In the genomic region with DNA sequence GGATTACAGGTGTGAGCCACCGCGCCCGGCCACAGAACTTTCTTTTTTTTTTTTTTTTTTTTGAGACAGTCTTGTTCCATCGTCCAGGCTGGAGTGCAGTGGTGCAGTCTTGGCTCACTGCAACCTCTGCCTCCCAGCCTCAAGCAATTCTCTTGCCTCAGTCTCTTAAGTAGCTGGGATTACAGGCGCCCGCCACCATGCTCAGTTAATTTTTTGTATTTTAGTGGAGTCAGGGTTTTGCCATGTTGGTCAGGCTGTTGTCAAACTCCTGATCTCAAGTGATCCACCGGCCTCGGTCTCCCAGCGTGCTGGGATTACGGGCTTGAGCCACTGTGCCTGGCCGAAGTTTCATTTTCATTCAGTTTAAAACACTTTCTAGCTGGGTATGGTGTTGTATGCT, we compare ENCODE assay signal across 19 cellular contexts. TPM values are rescaled to one million over a fixed set of nuclear protein-coding genes. Genes with fewer than 3 reads are reported as not detected.
A peak's percentile ranks its signal among the peaks of the same experiment; 100 is the strongest.
DNase-seq lines count a peak whose midpoint lies in the region; ATAC-seq, FAIRE-seq and TF ChIP-seq lines count a peak whose summit lies in the region.
"Had no signal": no experiment of that assay in that cellular context is flagged by ENCODE, and none has a peak within 500 bp of the region (broad histone marks: within the 10 kb centered on the region; RNA-seq: fewer than 3 reads in every experiment).

No MANE protein-coding gene starts in this region.

- H3K4me3 Mint-ChIP-seq in activated naive CD8-positive, alpha-beta T cell treated with anti-CD3 and anti-CD28 coated beads, Interleukin-2, amount 10 ng/mL, durations not matched to agents 7 days and 5 days: no peak overlapping the region
- H3K4me3 Mint-ChIP-seq in activated naive CD8-positive, alpha-beta T cell treated with anti-CD3 and anti-CD28 coated beads for 36 hours: no peak overlapping the region
- H3K4me3 Mint-ChIP-seq in activated naive CD4-positive, alpha-beta T cell treated with anti-CD3 and anti-CD28 coated beads for 36 hours: no peak overlapping the region
- peak overlapping the region in 1 of 10 donors; percentile 2 for H3K4me3 Mint-ChIP-seq in naive thymus-derived CD4-positive, alpha-beta T cell
- H3K4me3 Mint-ChIP-seq: CD14-positive monocyte, H9 had no signal

- no peak overlapping the region for H2AK5ac ChIP-seq in neuronal stem cell (ENCODE audit: low read depth, low read length)

- H3K27ac Mint-ChIP-seq in activated naive CD8-positive, alpha-beta T cell treated with anti-CD3 and anti-CD28 coated beads, Interleukin-2, amount 10 ng/mL, durations not matched to agents 7 days and 5 days: no peak overlapping the region
- no peak overlapping the region for H3K27ac Mint-ChIP-seq in activated naive CD8-positive, alpha-beta T cell treated with anti-CD3 and anti-CD28 coated beads for 36 hours
- no peak overlapping the region for H3K27ac Mint-ChIP-seq in activated naive CD4-positive, alpha-beta T cell treated with anti-CD3 and anti-CD28 coated beads for 36 hours
- H3K27ac Mint-ChIP-seq in naive thymus-derived CD4-positive, alpha-beta T cell: no peak overlapping the region

- H3K18ac ChIP-seq in neuronal stem cell (ENCODE audit: low read length): no peak overlapping the region

- DNase-seq in activated naive CD8-positive, alpha-beta T cell treated with anti-CD3 and anti-CD28 coated beads, Interleukin-2, amount 10 ng/mL, durations not matched to agents 7 days and 5 days: peak; percentile 4
- no peak for DNase-seq in activated naive CD8-positive, alpha-beta T cell treated with anti-CD3 and anti-CD28 coated beads for 36 hours
- DNase-seq in kidney: peak; percentile 22
- DNase-seq in neuronal stem cell (ENCODE audit: low spot score): no peak
- peak; percentile 29 for DNase-seq in ureter (ENCODE audit: low spot score)
- DNase-seq in activated naive CD4-positive, alpha-beta T cell treated with anti-CD3 and anti-CD28 coated beads for 36 hours: no peak
- DNase-seq in naive thymus-derived CD4-positive, alpha-beta T cell: no peak
- no peak for DNase-seq in activated CD4-positive, alpha-beta T cell treated with anti-CD3 and anti-CD28 coated beads for 1 hour
- DNase-seq: 8988T; Calu3; CD4-positive, alpha-beta memory T cell; DMS79 treated with DMSO at 0.1 percent for 48 hours; GF-D8; H9 had no signal

- H3K36me3 ChIP-seq in kidney (ENCODE audit: control insufficient read depth in 1 of 2, insufficient read depth in 2 of 2, low read length in 2 of 2) (no peaks in the 10 kb centered on the region), neuronal stem cell (replicated peaks in 1 of 2; ENCODE audit: control insufficient read depth in 2 of 2, insufficient read depth in 2 of 2, low read length in 2 of 2) (peaks cover 0 to 14% of the 10 kb centered on the region in 2 donors)
- H3K36me3 ChIP-seq in naive thymus-derived CD4-positive, alpha-beta T cell (ENCODE audit: control insufficient read depth in 2 of 3, insufficient read depth in 3 of 3, low read length in 3 of 3): no peaks in the 10 kb centered on the region

- no peak overlapping the region for H3K4me2 ChIP-seq in neuronal stem cell (ENCODE audit: insufficient read depth, low read length, poor library complexity, severe bottlenecking)
- H3K4me2 ChIP-seq: BLaER1 had no signal

- peak overlapping the region; percentile 3 for H4K8ac ChIP-seq in neuronal stem cell (ENCODE audit: low read depth, low read length)

- H3K4me1 ChIP-seq in kidney (ENCODE audit: control insufficient read depth in 1 of 2, insufficient read depth in 1 of 2, low read depth in 1 of 2, low read length in 2 of 2) (no peaks in the 10 kb centered on the region), neuronal stem cell (ENCODE audit: control insufficient read depth in 2 of 2, insufficient read depth in 1 of 2, low read depth in 1 of 2, low read length in 2 of 2) (no peaks in the 10 kb centered on the region)
- H3K4me1 ChIP-seq in naive thymus-derived CD4-positive, alpha-beta T cell (ENCODE audit: control insufficient read depth in 2 of 2, insufficient read depth in 2 of 2, low read length in 2 of 2): no peaks in the 10 kb centered on the region

- CTCF ChIA-PET in activated naive CD4-positive, alpha-beta T cell treated with anti-CD3 and anti-CD28 coated beads for 36 hours (lab: Charles Lee): interaction anchor here (0.6 kb wide), 1 partner anchor 485 kb away, joined by 6 read pairs; no protein-coding TSS in a partner anchor
- CTCF ChIA-PET in naive thymus-derived CD4-positive, alpha-beta T cell (lab: Charles Lee): interaction anchor here (0.6 kb wide), 1 partner anchor 45 kb away, joined by 7 read pairs; no protein-coding TSS in a partner anchor

- no peak overlapping the region for H2BK120ac ChIP-seq in neuronal stem cell (ENCODE audit: low read depth, low read length)

- H3K4ac ChIP-seq in neuronal stem cell (ENCODE audit: low read length): no peak overlapping the region

- no peak overlapping the region for H3K9ac ChIP-seq in kidney (ENCODE audit: low read length in 2 of 2)
- H3K9ac ChIP-seq in neuronal stem cell (ENCODE audit: low read depth, low read length, poor library complexity): no peak overlapping the region
- H3K9ac ChIP-seq: BLaER1 had no signal

- no peaks in the 10 kb centered on the region for H3K27me3 Mint-ChIP-seq in activated naive CD8-positive, alpha-beta T cell treated with anti-CD3 and anti-CD28 coated beads, Interleukin-2, amount 10 ng/mL, durations not matched to agents 7 days and 5 days
- no peaks in the 10 kb centered on the region for H3K27me3 Mint-ChIP-seq in activated naive CD8-positive, alpha-beta T cell treated with anti-CD3 and anti-CD28 coated beads for 36 hours
- H3K27me3 Mint-ChIP-seq in activated naive CD4-positive, alpha-beta T cell treated with anti-CD3 and anti-CD28 coated beads for 36 hours (ENCODE audit: low read depth): no peaks in the 10 kb centered on the region
- no peaks in the 10 kb centered on the region for H3K27me3 Mint-ChIP-seq in naive thymus-derived CD4-positive, alpha-beta T cell
- H3K27me3 Mint-ChIP-seq: CD4-positive, alpha-beta memory T cell had no signal

- TF ChIP-seq CTCF in kidney (IDR thresholded peaks at IDR 0.05; ENCODE audit: borderline replicate concordance, extremely low read depth, insufficient read depth): no peak

- H2AFZ ChIP-seq in neuronal stem cell (ENCODE audit: low read length): no peak overlapping the region

- peaks cover 6% of the 10 kb centered on the region for H3K79me1 ChIP-seq in neuronal stem cell (ENCODE audit: low read depth, low read length)

- no peak overlapping the region for H2BK5ac ChIP-seq in neuronal stem cell (ENCODE audit: low read length)

- H2BK15ac ChIP-seq in neuronal stem cell (ENCODE audit: low read length): no peak overlapping the region

- peaks cover 4% of the 10 kb centered on the region for H3K4me1 Mint-ChIP-seq in activated naive CD8-positive, alpha-beta T cell treated with anti-CD3 and anti-CD28 coated beads, Interleukin-2, amount 10 ng/mL, durations not matched to agents 7 days and 5 days
- H3K4me1 Mint-ChIP-seq in activated naive CD8-positive, alpha-beta T cell treated with anti-CD3 and anti-CD28 coated beads for 36 hours: peaks cover 26% of the 10 kb centered on the region
- H3K4me1 Mint-ChIP-seq in activated naive CD4-positive, alpha-beta T cell treated with anti-CD3 and anti-CD28 coated beads for 36 hours (ENCODE audit: low read depth): peaks cover 41% of the 10 kb centered on the region
- peaks cover 12 to 56% (median 42%) of the 10 kb centered on the region in 7 donors for H3K4me1 Mint-ChIP-seq in naive thymus-derived CD4-positive, alpha-beta T cell

- no peaks in the 10 kb centered on the region for H3K9me3 ChIP-seq in kidney (ENCODE audit: control insufficient read depth in 1 of 2, low read length in 2 of 2)
- H3K9me3 ChIP-seq in neuronal stem cell (replicated peaks in 1 of 2; ENCODE audit: control insufficient read depth in 2 of 2, insufficient read depth in 1 of 2, low read depth in 1 of 2, low read length in 2 of 2): peaks cover 0 to 2% of the 10 kb centered on the region in 2 donors
- no peaks in the 10 kb centered on the region for H3K9me3 ChIP-seq in naive thymus-derived CD4-positive, alpha-beta T cell (ENCODE audit: control insufficient read depth in 2 of 3, low read length in 3 of 3)
- H3K9me3 ChIP-seq: BLaER1 had no signal

- no peaks in the 10 kb centered on the region for H3K9me3 Mint-ChIP-seq in activated naive CD8-positive, alpha-beta T cell treated with anti-CD3 and anti-CD28 coated beads, Interleukin-2, amount 10 ng/mL, durations not matched to agents 7 days and 5 days
- no peaks in the 10 kb centered on the region for H3K9me3 Mint-ChIP-seq in activated naive CD8-positive, alpha-beta T cell treated with anti-CD3 and anti-CD28 coated beads for 36 hours
- H3K9me3 Mint-ChIP-seq in activated naive CD4-positive, alpha-beta T cell treated with anti-CD3 and anti-CD28 coated beads for 36 hours: no peaks in the 10 kb centered on the region
- H3K9me3 Mint-ChIP-seq in naive thymus-derived CD4-positive, alpha-beta T cell: no peaks in the 10 kb centered on the region
- H3K9me3 Mint-ChIP-seq: CD4-positive, alpha-beta memory T cell; H9 had no signal

- H3K36me3 Mint-ChIP-seq in activated naive CD8-positive, alpha-beta T cell treated with anti-CD3 and anti-CD28 coated beads, Interleukin-2, amount 10 ng/mL, durations not matched to agents 7 days and 5 days: no peaks in the 10 kb centered on the region
- peaks cover 5% of the 10 kb centered on the region for H3K36me3 Mint-ChIP-seq in activated naive CD8-positive, alpha-beta T cell treated with anti-CD3 and anti-CD28 coated beads for 36 hours
- H3K36me3 Mint-ChIP-seq in activated naive CD4-positive, alpha-beta T cell treated with anti-CD3 and anti-CD28 coated beads for 36 hours (ENCODE audit: low read depth): no peaks in the 10 kb centered on the region
- H3K36me3 Mint-ChIP-seq in naive thymus-derived CD4-positive, alpha-beta T cell: peaks cover 0 to 7% (median 3%) of the 10 kb centered on the region in 5 donors
- H3K36me3 Mint-ChIP-seq: CD4-positive, alpha-beta memory T cell had no signal

- no peak overlapping the region for H4K91ac ChIP-seq in neuronal stem cell (ENCODE audit: low read depth, low read length, poor library complexity)

- H3K27me3 ChIP-seq in neuronal stem cell (ENCODE audit: control insufficient read depth in 3 of 3, insufficient read depth in 3 of 3, low read depth in 1 of 3, low read length in 3 of 3): no peaks in the 10 kb centered on the region
- H3K27me3 ChIP-seq in naive thymus-derived CD4-positive, alpha-beta T cell (ENCODE audit: control insufficient read depth in 2 of 2, insufficient read depth in 2 of 2, low read length in 2 of 2): no peaks in the 10 kb centered on the region
- H3K27me3 ChIP-seq: BLaER1 had no signal

- H3K27ac ChIP-seq in kidney (ENCODE audit: low read depth in 2 of 2, low read length in 2 of 2): no peak overlapping the region
- H3K27ac ChIP-seq in neuronal stem cell (replicated peaks; ENCODE audit: low read length): no peak overlapping the region
- no peak overlapping the region for H3K27ac ChIP-seq in naive thymus-derived CD4-positive, alpha-beta T cell (ENCODE audit: low read depth, low read length)
- H3K27ac ChIP-seq: BLaER1, HL-60 had no signal

- H3K4me3 ChIP-seq in kidney (ENCODE audit: low read length in 2 of 2): no peak overlapping the region
- H3K4me3 ChIP-seq in neuronal stem cell (ENCODE audit: low read length in 2 of 2): no peak overlapping the region
- H3K4me3 ChIP-seq in naive thymus-derived CD4-positive, alpha-beta T cell (ENCODE audit: low read length): no peak overlapping the region
- H3K4me3 ChIP-seq: BLaER1 had no signal

- no peak overlapping the region for H2BK12ac ChIP-seq in neuronal stem cell (ENCODE audit: low read length)

- FAIRE-seq in kidney (lab: Jason Lieb, UNC): no peak
- FAIRE-seq: GM19239, H1 had no signal

- ATAC-seq in activated naive CD8-positive, alpha-beta T cell treated with anti-CD3 and anti-CD28 coated beads, Interleukin-2, amount 10 ng/mL, durations not matched to agents 7 days and 5 days (ENCODE audit: low read depth): no peak
- no peak for ATAC-seq in naive thymus-derived CD4-positive, alpha-beta T cell

- intact Hi-C loops in kidney (cut with DNase I): no loop called here
- intact Hi-C loops in activated naive CD4-positive, alpha-beta T cell treated with anti-CD3 and anti-CD28 coated beads for 36 hours (cut with micrococcal nuclease): no loop called here
- intact Hi-C loops in naive thymus-derived CD4-positive, alpha-beta T cell (cut with micrococcal nuclease): no loop called here

- WGBS in neuronal stem cell (ENCODE audit: extremely low coverage in 2 of 2, insufficient read length in 2 of 2, insufficient replicate concordance in 1 of 2), 2 donors: no CpG with 5 or more reads among the region's 11 CpGs

- peak overlapping the region; percentile 43 for H3K23ac ChIP-seq in neuronal stem cell (ENCODE audit: low read depth, low read length, poor library complexity)

- H3K14ac ChIP-seq in neuronal stem cell (ENCODE audit: low read length): no peak overlapping the region

- POLR2A ChIA-PET in activated naive CD8-positive, alpha-beta T cell treated with anti-CD3 and anti-CD28 coated beads, Interleukin-2, amount 10 ng/mL, durations not matched to agents 7 days and 5 days (lab: Charles Lee): no interaction called here
- POLR2A ChIA-PET in naive thymus-derived CD4-positive, alpha-beta T cell (lab: Charles Lee): no interaction called here

RNA-seq across cellular contexts. Expression of a gene that starts 16.4 kb away (rescaled TPM):
- total RNA-seq in activated naive CD8-positive, alpha-beta T cell treated with anti-CD3 and anti-CD28 coated beads, Interleukin-2, amount 10 ng/mL, durations not matched to agents 7 days and 5 days: 10 to 100 TPM; 37.0 to 37.7 TPM
- total RNA-seq in activated naive CD8-positive, alpha-beta T cell treated with anti-CD3 and anti-CD28 coated beads for 36 hours: 10 to 100 TPM; 18.9 TPM
- total RNA-seq in kidney (29.3 TPM), ureter (36.2 TPM)
- polyA plus RNA-seq in kidney (ENCODE audit: insufficient read depth, low read depth, low replicate concordance): 6.3 TPM
- polyA plus RNA-seq in neuronal stem cell (2013, experiment 1 of 2): 16.2 TPM
- 15.8 TPM for polyA plus RNA-seq in neuronal stem cell (2013, experiment 2 of 2)
- 10 to 100 TPM; 20.1 to 20.4 TPM for total RNA-seq in activated naive CD4-positive, alpha-beta T cell treated with anti-CD3 and anti-CD28 coated beads for 36 hours
- 10 to 100 TPM; 32.8 to 47.2 (median 44.1) TPM for total RNA-seq in naive thymus-derived CD4-positive, alpha-beta T cell
- 1 to 10 TPM; 2.2 to 4.8 TPM for polyA plus RNA-seq in naive thymus-derived CD4-positive, alpha-beta T cell

Comparison
In these comparisons a context has a peak if more than half of its experiments do, and no peak if none do; other contexts are left out.
1. DNase-seq: peak in activated naive CD8-positive, alpha-beta T cell treated with anti-CD3 and anti-CD28 coated beads, Interleukin-2, amount 10 ng/mL, durations not matched to agents 7 days and 5 days (single experiment), kidney (single experiment) and ureter (single experiment); none in activated naive CD8-positive, alpha-beta T cell treated with anti-CD3 and anti-CD28 coated beads for 36 hours (single experiment), neuronal stem cell (single experiment), activated naive CD4-positive, alpha-beta T cell treated with anti-CD3 and anti-CD28 coated beads for 36 hours (single experiment), naive thymus-derived CD4-positive, alpha-beta T cell (0 of 9) and activated CD4-positive, alpha-beta T cell treated with anti-CD3 and anti-CD28 coated beads for 1 hour (single experiment).